13 cellular contexts compared by ENCODE assay signal in the genomic region with DNA sequence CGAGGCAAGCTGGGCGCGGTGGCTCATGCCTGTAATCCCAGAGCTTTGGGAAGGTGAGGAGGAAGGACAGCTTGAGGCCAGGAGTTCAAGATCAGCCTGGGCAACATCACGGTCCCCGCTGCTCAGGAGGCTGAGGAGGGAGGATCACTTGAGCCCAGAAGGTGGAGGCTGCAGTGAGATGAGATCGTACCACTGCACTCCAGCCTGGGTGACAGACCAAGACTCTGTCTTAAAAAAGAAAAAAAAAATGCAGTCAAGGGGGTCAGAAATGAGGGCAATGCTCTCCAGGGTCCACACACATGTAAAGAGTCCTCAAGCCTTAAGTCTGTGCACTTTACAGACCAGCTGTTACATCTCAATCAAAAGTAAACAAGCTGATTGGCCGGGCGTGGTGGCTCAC. TPM values are rescaled to one million over a fixed set of nuclear protein-coding genes. Genes with fewer than 3 reads are reported as not detected.
DNase-seq lines count a peak whose midpoint lies in the region; ATAC-seq and TF ChIP-seq lines count a peak whose summit lies in the region.
"Had no signal": no experiment of that assay in that cellular context is flagged by ENCODE, and none has a peak within 500 bp of the region (broad histone marks: within the 10 kb centered on the region; RNA-seq: fewer than 3 reads in every experiment).

No MANE protein-coding gene starts in this region.

- H3K27ac ChIP-seq in dorsolateral prefrontal cortex = peak overlapping the region in 4 of 59 donors; percentile 3 to 35 (median 16)
- H3K27ac ChIP-seq: KMS-11 had no signal

- intact Hi-C loops in dorsolateral prefrontal cortex (cut with DNase I) = no loop called here

- H3K4me3 Mint-ChIP-seq in T-cell = peak overlapping the region in 1 of 3 donors; percentile 85
- no peak overlapping the region for H3K4me3 Mint-ChIP-seq in mesothelial cell of epicardium

- no peaks in the 10 kb centered on the region for H3K9me3 Mint-ChIP-seq in activated naive CD4-positive, alpha-beta T cell treated with anti-CD3 and anti-CD28 coated beads, Interleukin-2, amount 50 U/mL, for 72 hours
- H3K9me3 Mint-ChIP-seq in T-cell (no peaks in the 10 kb centered on the region), mesothelial cell of epicardium (no peaks in the 10 kb centered on the region)

- H3K4me1 Mint-ChIP-seq in T-cell (peaks cover 54 to 74% (median 64%) of the 10 kb centered on the region in 3 donors), mesothelial cell of epicardium (peaks cover 3% of the 10 kb centered on the region)

- H3K4me3 ChIP-seq in dorsolateral prefrontal cortex = no peak overlapping the region

- peaks cover 0 to 6% of the 10 kb centered on the region in 2 donors for H3K36me3 Mint-ChIP-seq in activated naive CD4-positive, alpha-beta T cell treated with anti-CD3 and anti-CD28 coated beads, Interleukin-2, amount 50 U/mL, for 72 hours
- peaks cover 12% of the 10 kb centered on the region for H3K36me3 Mint-ChIP-seq in T-cell
- H3K36me3 Mint-ChIP-seq in mesothelial cell of epicardium = peaks cover 3% of the 10 kb centered on the region

- no peaks in the 10 kb centered on the region for H3K27me3 ChIP-seq in dorsolateral prefrontal cortex

- POLR2A ChIA-PET in T-cell (lab: Charles Lee) = interaction anchor here in 1 of 2 donors (0.9 kb wide), 1 partner anchor 11 kb away, joined by 3 read pairs; a partner anchor contains a TSS

- DNase-seq in activated naive CD4-positive, alpha-beta T cell treated with anti-CD3 and anti-CD28 coated beads, Interleukin-2, amount 50 U/mL, for 72 hours (ENCODE audit: low spot score in 2 of 2) = no peak
- no peak for DNase-seq in activated naive CD4-positive, alpha-beta T cell treated with Interleukin-2 at 50 U/mL for 16 hours
- DNase-seq in T-cell (no peak), mesothelial cell of epicardium (ENCODE audit: low spot score in 2 of 2, unreplicated experiment in 2 of 2) (no peak), D341Med (ENCODE audit: low spot score) (no peak), dorsolateral prefrontal cortex (no peak)
- DNase-seq: ACHN, NCI-H1092 treated with DMSO at 0.1 percent for 48 hours, NCI-H1694 treated with DMSO at 0.1 percent for 48 hours, NCI-H345 had no signal

- ATAC-seq in activated naive CD4-positive, alpha-beta T cell treated with anti-CD3 and anti-CD28 coated beads, Interleukin-2, amount 50 U/mL, for 72 hours = no peak
- no peak for ATAC-seq in T-cell (replicated peaks in 1 of 4)
- ATAC-seq in GM19035 (IDR thresholded peaks at IDR 0.05; ENCODE audit: unreplicated experiment) = no peak

- no peaks in the 10 kb centered on the region for H3K27me3 Mint-ChIP-seq in T-cell
- no peaks in the 10 kb centered on the region for H3K27me3 Mint-ChIP-seq in mesothelial cell of epicardium (ENCODE audit: low read depth)

- CTCF ChIA-PET in T-cell (lab: Charles Lee) = no interaction called here

- TF ChIP-seq CTCF in mesothelial cell of epicardium (IDR thresholded peaks at IDR 0.05; ENCODE audit: unreplicated experiment) (no peak), dorsolateral prefrontal cortex (IDR thresholded peaks at IDR 0.05 in 54 of 56, conservative IDR thresholded peaks at IDR 0.05 in 2 of 56; ENCODE audit: low read depth in 1 of 56, partially characterized antibody in 56 of 56) (no peak)

- peak overlapping the region; percentile 14 to 64 for H3K27ac Mint-ChIP-seq in activated naive CD4-positive, alpha-beta T cell treated with anti-CD3 and anti-CD28 coated beads, Interleukin-2, amount 50 U/mL, for 72 hours
- H3K27ac Mint-ChIP-seq in T-cell (peak overlapping the region; percentile 98 to 100), mesothelial cell of epicardium (peak overlapping the region; percentile 78)

RNA-seq across cellular contexts. Expression of a gene that starts 8.5 kb away (rescaled TPM):
- total RNA-seq in activated naive CD4-positive, alpha-beta T cell treated with anti-CD3 and anti-CD28 coated beads, Interleukin-2, amount 50 U/mL, for 72 hours = 100 to 1,000 TPM in 1 of 2 donors, 10 to 100 TPM in 1; 98.3 to 102 TPM
- total RNA-seq in T-cell (100 to 1,000 TPM; 190 to 252 (median 220) TPM), mesothelial cell of epicardium (47.4 to 50.5 TPM (median 49.5 TPM) in 3 replicates), dorsolateral prefrontal cortex (10 to 100 TPM; 26.1 to 60.5 (median 37.5) TPM)

RNA-seq across cellular contexts. Expression of a gene that starts 11.3 kb away (rescaled TPM):
- total RNA-seq in activated naive CD4-positive, alpha-beta T cell treated with anti-CD3 and anti-CD28 coated beads, Interleukin-2, amount 50 U/mL, for 72 hours = not detected
- total RNA-seq in T-cell (not detected), mesothelial cell of epicardium (not detected in 3 replicates), dorsolateral prefrontal cortex (not detected)
- total RNA-seq: MCF 10A had no signal

RNA-seq across cellular contexts. Expression of a gene that starts 11.6 kb away (rescaled TPM):
- total RNA-seq in activated naive CD4-positive, alpha-beta T cell treated with anti-CD3 and anti-CD28 coated beads, Interleukin-2, amount 50 U/mL, for 72 hours = 10 to 100 TPM; 42.0 to 61.8 TPM
- total RNA-seq in T-cell = 100 to 1,000 TPM in 1 of 5 donors, 10 to 100 TPM in 4; 55.0 to 105 (median 92.4) TPM
- total RNA-seq in mesothelial cell of epicardium = 79.8 to 87.8 TPM (median 80.0 TPM) in 3 replicates
- 100 to 1,000 TPM in 1 of 120 experiments, 10 to 100 TPM in 119; 48.8 to 100 (median 63.9) TPM for total RNA-seq in dorsolateral prefrontal cortex

RNA-seq across cellular contexts. Expression of a gene that starts 12.6 kb away (rescaled TPM):
- total RNA-seq in activated naive CD4-positive, alpha-beta T cell treated with anti-CD3 and anti-CD28 coated beads, Interleukin-2, amount 50 U/mL, for 72 hours = 10 to 100 TPM; 10.9 to 32.4 TPM
- total RNA-seq in T-cell = 1 to 10 TPM; 1.5 to 4.9 (median 2.8) TPM
- 1.0 to 1.5 TPM (median 1.1 TPM) in 3 replicates for total RNA-seq in mesothelial cell of epicardium
- total RNA-seq in dorsolateral prefrontal cortex = 1 to 10 TPM in 59 of 120 experiments, under 1 TPM in 56, not detected in 5; 0.29 to 3.5 (median 1.0) TPM
- total RNA-seq: MCF 10A had no signal

RNA-seq across cellular contexts. Expression of a gene that starts 21.3 kb away (rescaled TPM):
- total RNA-seq in activated naive CD4-positive, alpha-beta T cell treated with anti-CD3 and anti-CD28 coated beads, Interleukin-2, amount 50 U/mL, for 72 hours = 10 to 100 TPM; 22.4 to 35.7 TPM
- total RNA-seq in T-cell (10 to 100 TPM in 4 of 5 donors, 1 to 10 TPM in 1; 9.8 to 13.2 (median 12.0) TPM), mesothelial cell of epicardium (65.9 to 72.4 TPM (median 70.6 TPM) in 3 replicates), dorsolateral prefrontal cortex (10 to 100 TPM in 40 of 120 experiments, 1 to 10 TPM in 80; 3.8 to 17.6 (median 8.7) TPM)

Comparison
In these comparisons a context has a peak if more than half of its experiments do, and no peak if none do; other contexts are left out.
1. H3K27ac Mint-ChIP-seq: peak in every context shown above with its lines; median percentile 99 in T-cell; 78 in mesothelial cell of epicardium; 39 in activated naive CD4-positive, alpha-beta T cell treated with anti-CD3 and anti-CD28 coated beads, Interleukin-2, amount 50 U/mL, for 72 hours.